Comparison of ENCODE assay signal across 19 cellular contexts in the genomic region with DNA sequence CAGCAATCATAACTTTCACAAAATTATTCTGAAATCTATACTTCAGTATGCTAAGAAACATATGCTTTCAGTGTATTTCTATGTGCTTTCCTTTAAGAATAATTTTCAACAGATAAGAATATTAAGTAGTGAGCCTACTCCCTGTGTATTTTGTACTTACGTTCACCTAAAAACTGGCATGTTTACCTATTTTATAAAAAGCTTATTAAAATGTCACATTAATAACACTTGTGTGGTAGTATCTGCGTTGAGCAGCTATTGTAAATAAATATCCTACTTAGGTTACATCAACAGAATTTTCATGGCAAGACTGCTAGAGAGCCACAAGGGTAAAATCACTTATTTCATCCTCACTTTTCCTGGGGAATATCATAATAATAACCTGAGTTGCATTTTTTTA.
"Had no signal": no experiment of that assay in that cellular context is flagged by ENCODE, and none has a peak within 500 bp of the region (broad histone marks: within the 10 kb centered on the region; RNA-seq: fewer than 3 reads in every experiment).

No MANE protein-coding gene starts in this region.

- DNase-seq: colonic mucosa; cortex of kidney; dermis blood vessel endothelial cell; dorsolateral prefrontal cortex; effector CD4-positive, alpha-beta T cell; effector CD8-positive, alpha-beta T cell; effector memory CD4-positive, alpha-beta T cell; effector memory CD8-positive, alpha-beta T cell; endodermal cell; erythroblast; esophagus squamous epithelium; foreskin fibroblast; foreskin keratinocyte; foreskin melanocyte; gastrocnemius medialis; glutamatergic neuron; head of caudate nucleus; heart left ventricle; heart right ventricle had no signal
